18 cellular contexts compared by ENCODE assay signal in genomic region chr9:5441043-5441442, GRCh38. TPM values are rescaled to one million over a fixed set of nuclear protein-coding genes. Genes with fewer than 3 reads are reported as not detected.
A peak's percentile ranks its signal among the peaks of the same experiment; 100 is the strongest.
DNase-seq lines count a peak whose midpoint lies in the region; ATAC-seq, FAIRE-seq and TF ChIP-seq lines count a peak whose summit lies in the region.
"Had no signal": no experiment of that assay in that cellular context is flagged by ENCODE, and none has a peak within 500 bp of the region (broad histone marks: within the 10 kb centered on the region; RNA-seq: fewer than 3 reads in every experiment).

No MANE protein-coding gene starts in this region.

- no peak overlapping the region for H3K4ac ChIP-seq in mesenchymal stem cell (ENCODE audit: low read depth in 1 of 2, low read length in 2 of 2)

- no peaks in the 10 kb centered on the region for H3K27me3 Mint-ChIP-seq in naive thymus-derived CD8-positive, alpha-beta T cell

- H2BK15ac ChIP-seq in mesenchymal stem cell (ENCODE audit: low read depth, poor library complexity, severe bottlenecking): no peak overlapping the region

- no peaks in the 10 kb centered on the region for H4K20me1 ChIP-seq in GM23248 (ENCODE audit: insufficient read depth)

- no peaks in the 10 kb centered on the region for H3K79me2 ChIP-seq in GM23248 (ENCODE audit: insufficient read depth)

- H2AFZ ChIP-seq in GM23248 (no peak overlapping the region), mesenchymal stem cell (ENCODE audit: low read depth, low read length) (no peak overlapping the region)

- no peak overlapping the region for H4K91ac ChIP-seq in mesenchymal stem cell (ENCODE audit: low read length)

- H2AK5ac ChIP-seq in mesenchymal stem cell (ENCODE audit: low read length, severe bottlenecking): no peak overlapping the region

- DNase-seq in GM23248: peak; percentile 87
- peak; percentile 66 for DNase-seq in NCI-H226
- DNase-seq in bronchial epithelial cell (ENCODE audit: low read depth): peak; percentile 82
- DNase-seq in mesenchymal stem cell: peak; percentile 74
- DNase-seq in naive thymus-derived CD8-positive, alpha-beta T cell: no peak
- DNase-seq in left ventricle myocardium superior: no peak
- DNase-seq in NOMO-1 (lab: John Stamatoyannopoulos, UW; ENCODE audit: unreplicated experiment in 2 of 2): no peak
- DNase-seq: activated T-cell treated with anti-CD3 and anti-CD28 coated beads, Interleukin-2, amount 50 U/mL, for 1 hour; amygdala; gastrocnemius medialis; NCI-H1436 treated with DMSO at 0.1 percent for 48 hours; NCI-H526; Peyer's patch; stimulated activated CD4-positive, alpha-beta T cell treated with anti-CD3 and anti-CD28 coated beads, Interleukin-2, amount 100 ng/mL, for 24 hours; T-helper 1 cell; upper lobe of right lung had no signal

- no peak for TF ChIP-seq CTCF in bronchial epithelial cell (IDR thresholded peaks at IDR 0.05; ENCODE audit: insufficient read depth, low read length, severe bottlenecking)

- ATAC-seq in naive thymus-derived CD8-positive, alpha-beta T cell: no peak
- ATAC-seq in left ventricle myocardium superior: no peak
- ATAC-seq: activated CD4-positive, CD25-positive, alpha-beta regulatory T cell treated with anti-CD3 and anti-CD28 coated beads, Interleukin-2, amount 50 U/mL, for 24 hours; gastrocnemius medialis; upper lobe of right lung had no signal

- H3K9me3 Mint-ChIP-seq in naive thymus-derived CD8-positive, alpha-beta T cell: no peaks in the 10 kb centered on the region

- H3K23ac ChIP-seq in mesenchymal stem cell (ENCODE audit: low read length in 2 of 2): no peak overlapping the region

- H2BK5ac ChIP-seq in mesenchymal stem cell (ENCODE audit: low read depth, low read length, poor library complexity, severe bottlenecking): no peak overlapping the region

- 55 to 57% methylated on average over 2 of the region's 2 CpGs for WGBS in GM23248 (ENCODE audit: low coverage in 1 of 2, low lambda C conversion rate in 2 of 2, missing lambda C conversion rate in 2 of 2), 2 experiments
- no CpG with 5 or more reads among the region's 2 CpGs for WGBS in mesenchymal stem cell

- no peak for FAIRE-seq in bronchial epithelial cell (lab: Jason Lieb, UNC)

- H2BK120ac ChIP-seq in mesenchymal stem cell (ENCODE audit: low read depth, low read length): no peak overlapping the region

- peaks cover 14% of the 10 kb centered on the region for H3K4me1 ChIP-seq in GM23248 (ENCODE audit: insufficient read depth)
- peaks cover 2% of the 10 kb centered on the region for H3K4me1 ChIP-seq in mesenchymal stem cell (ENCODE audit: control insufficient read depth, insufficient read depth, low read depth, low read length)

- H3K9me3 ChIP-seq in GM23248 (ENCODE audit: low read depth): no peaks in the 10 kb centered on the region
- no peaks in the 10 kb centered on the region for H3K9me3 ChIP-seq in mesenchymal stem cell (ENCODE audit: control insufficient read depth, low read length)
- H3K9me3 ChIP-seq: gastrocnemius medialis, Peyer's patch, upper lobe of right lung had no signal

- H3K4me1 Mint-ChIP-seq in naive thymus-derived CD8-positive, alpha-beta T cell: peaks cover 13 to 30% (median 30%) of the 10 kb centered on the region in 4 donors

- H3K9me2 ChIP-seq in GM23248 (ENCODE audit: insufficient read depth): no peaks in the 10 kb centered on the region

- no peaks in the 10 kb centered on the region for H3K36me3 ChIP-seq in GM23248 (ENCODE audit: low read depth)
- H3K36me3 ChIP-seq in bronchial epithelial cell (ENCODE audit: control insufficient read depth, insufficient read depth, low read length): no peaks in the 10 kb centered on the region
- peaks cover 0 to 4% of the 10 kb centered on the region in 2 experiments for H3K36me3 ChIP-seq in mesenchymal stem cell (ENCODE audit: control insufficient read depth in 1 of 2, insufficient read depth in 2 of 2, low read depth in 1 of 2, low read length in 2 of 2)
- H3K36me3 ChIP-seq: Peyer's patch, upper lobe of right lung had no signal

- POLR2A ChIA-PET in naive thymus-derived CD8-positive, alpha-beta T cell (lab: Charles Lee): interaction anchor here (0.9 kb wide), 1 partner anchor 9 kb away, joined by 3 read pairs; no protein-coding TSS in a partner anchor

- H3K4me3 Mint-ChIP-seq in naive thymus-derived CD8-positive, alpha-beta T cell: no peak overlapping the region

- H3K36me3 Mint-ChIP-seq in naive thymus-derived CD8-positive, alpha-beta T cell: peaks cover 0 to 7% (median 1%) of the 10 kb centered on the region in 3 donors

- no peak overlapping the region for H3K27ac ChIP-seq in GM23248
- H3K27ac ChIP-seq in mesenchymal stem cell (ENCODE audit: low read length, poor library complexity, severe bottlenecking): no peak overlapping the region
- H3K27ac ChIP-seq: C4-2B, gastrocnemius medialis, Peyer's patch, upper lobe of right lung had no signal

- H3K27me3 ChIP-seq in GM23248 (replicated peaks; ENCODE audit: insufficient read depth) (no peaks in the 10 kb centered on the region), bronchial epithelial cell (ENCODE audit: control insufficient read depth, insufficient read depth, low read length) (no peaks in the 10 kb centered on the region), mesenchymal stem cell (ENCODE audit: control insufficient read depth in 1 of 2, insufficient read depth in 1 of 2, low read length in 2 of 2) (no peaks in the 10 kb centered on the region)
- H3K27me3 ChIP-seq: gastrocnemius medialis, Peyer's patch, upper lobe of right lung had no signal

- no peak overlapping the region for H4K8ac ChIP-seq in mesenchymal stem cell (ENCODE audit: low read length)

- H3K79me1 ChIP-seq in mesenchymal stem cell (replicated peaks; ENCODE audit: low read length, poor library complexity, severe bottlenecking): peaks cover 5% of the 10 kb centered on the region

- H3K4me2 ChIP-seq in GM23248 (ENCODE audit: unreplicated experiment) (no peak overlapping the region), mesenchymal stem cell (ENCODE audit: low read length, poor library complexity, severe bottlenecking) (no peak overlapping the region)

- H3K4me3 ChIP-seq in GM23248 (no peak overlapping the region), bronchial epithelial cell (ENCODE audit: low read depth, low read length) (no peak overlapping the region), mesenchymal stem cell (ENCODE audit: insufficient read depth in 1 of 2, low read depth in 1 of 2, low read length in 2 of 2) (no peak overlapping the region)
- H3K4me3 ChIP-seq: gastrocnemius medialis, Peyer's patch, upper lobe of right lung had no signal

- peak overlapping the region in 1 of 10 donors; percentile 60 for H3K27ac Mint-ChIP-seq in naive thymus-derived CD8-positive, alpha-beta T cell

- no peak overlapping the region for H3K14ac ChIP-seq in mesenchymal stem cell (ENCODE audit: low read length in 2 of 2)

- in situ Hi-C loops in GM23248 (cut with MboI): loop anchor here (10.0 kb wide), 1 partner anchor 686 kb away; no protein-coding TSS in a partner anchor

- peaks cover 20% of the 10 kb centered on the region for H3F3A ChIP-seq in GM23248 (ENCODE audit: insufficient read depth)

- no peak overlapping the region for H3K9ac ChIP-seq in GM23248
- H3K9ac ChIP-seq in mesenchymal stem cell (ENCODE audit: low read length): no peak overlapping the region

- no peak overlapping the region for H2BK12ac ChIP-seq in mesenchymal stem cell (ENCODE audit: low read length in 2 of 2)

- peak overlapping the region in 1 of 2 experiments; percentile 16 for H3K18ac ChIP-seq in mesenchymal stem cell (ENCODE audit: low read depth in 1 of 2, low read length in 2 of 2)

- intact Hi-C loops in left ventricle myocardium superior (cut with micrococcal nuclease): loop anchor here (10.0 kb wide), 1 partner anchor 256 kb away; the partner anchor contains the start of gene INSL6

RNA-seq across cellular contexts. Expression of gene PLGRKT, which starts 3.3 kb away (rescaled TPM):
- 12.9 and 28.3 TPM in 2 replicates for total RNA-seq in GM23248 (2014; rRNA removed; shearing (Covaris generic))
- polyA plus RNA-seq in GM23248 (2016; fragmentation: Nextera tagmentation; extraction: Ambion mirVana): 35.5 and 40.3 TPM in 2 replicates
- total RNA-seq in bronchial epithelial cell: 22.9 and 28.3 TPM in 2 replicates
- polyA plus RNA-seq in mesenchymal stem cell (2013, experiment 1 of 2): 15.5 TPM
- polyA plus RNA-seq in mesenchymal stem cell (2013, experiment 2 of 2): 20.4 TPM
- 10 to 100 TPM; 19.0 to 19.1 TPM for total RNA-seq in naive thymus-derived CD8-positive, alpha-beta T cell
- polyA plus RNA-seq in naive thymus-derived CD8-positive, alpha-beta T cell: 10 to 100 TPM; 45.2 to 60.3 (median 55.8) TPM
- 41.6 TPM for total RNA-seq in left ventricle myocardium superior

RNA-seq across cellular contexts. Expression of gene CD274, which starts 9.3 kb away (rescaled TPM):
- total RNA-seq in GM23248 (2014; rRNA removed; shearing (Covaris generic)): 4.2 and 4.3 TPM in 2 replicates
- polyA plus RNA-seq in GM23248 (2016; fragmentation: Nextera tagmentation; extraction: Ambion mirVana): 3.6 and 5.2 TPM in 2 replicates
- 5.3 and 5.8 TPM in 2 replicates for total RNA-seq in bronchial epithelial cell
- 3.9 TPM for polyA plus RNA-seq in mesenchymal stem cell (2013, experiment 1 of 2)
- 3.9 TPM for polyA plus RNA-seq in mesenchymal stem cell (2013, experiment 2 of 2)
- 1 to 10 TPM; 3.9 to 4.7 TPM for total RNA-seq in naive thymus-derived CD8-positive, alpha-beta T cell
- 1 to 10 TPM; 1.1 to 3.9 (median 1.6) TPM for polyA plus RNA-seq in naive thymus-derived CD8-positive, alpha-beta T cell
- 10.9 TPM for total RNA-seq in left ventricle myocardium superior

Comparison
In these comparisons a context has a peak if more than half of its experiments do, and no peak if none do; other contexts are left out.
1. DNase-seq: peak in GM23248 (single experiment), NCI-H226 (single experiment), bronchial epithelial cell (single experiment) and mesenchymal stem cell (single experiment); none in naive thymus-derived CD8-positive, alpha-beta T cell (0 of 10), left ventricle myocardium superior (single experiment) and NOMO-1 (0 of 2).